Comparison of ENCODE assay signal across 8 cellular contexts in the genomic region with DNA sequence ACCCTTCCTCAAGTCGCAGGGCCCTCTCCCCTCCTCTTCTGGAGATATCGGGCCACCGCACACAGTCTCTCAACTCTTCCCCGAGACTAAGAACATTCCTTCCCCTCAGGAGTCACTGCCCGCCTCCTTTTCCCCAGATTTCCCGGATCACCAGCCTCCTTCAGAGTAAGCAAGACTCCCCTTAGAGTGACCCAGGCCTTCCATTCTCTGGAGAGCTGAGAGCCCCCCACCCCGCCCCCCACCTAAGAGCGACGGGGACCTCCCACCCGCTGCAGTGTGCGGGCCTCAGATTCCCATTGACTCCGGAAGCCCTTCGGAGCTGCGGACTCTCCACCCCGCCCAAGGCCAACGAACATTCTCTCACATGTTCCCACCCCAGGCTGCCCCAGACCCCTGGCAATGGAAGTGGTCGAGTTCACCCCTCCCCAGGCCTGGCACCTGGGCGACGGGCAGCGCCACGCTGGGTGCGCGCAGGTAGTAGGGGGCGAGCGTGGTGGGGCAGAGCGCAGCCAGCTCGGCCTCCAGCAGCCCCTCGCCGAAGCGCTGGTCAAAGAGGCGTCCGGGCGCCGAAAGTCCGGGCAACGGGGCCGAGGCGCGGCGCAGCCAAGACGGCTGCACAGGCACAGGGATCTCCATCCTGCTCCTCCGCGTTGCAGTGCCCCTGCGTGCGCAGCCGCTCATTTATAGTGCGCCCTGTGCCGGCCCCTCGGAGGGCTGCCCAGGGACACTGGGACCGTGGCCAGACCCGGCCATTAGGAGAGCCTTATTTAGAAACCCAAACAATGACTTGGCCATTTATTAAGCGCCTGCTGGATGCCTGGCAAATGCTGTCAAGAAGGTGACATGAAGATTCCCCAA. TPM values are rescaled to one million over a fixed set of nuclear protein-coding genes. Genes with fewer than 3 reads are reported as not detected.
DNase-seq lines count a peak whose midpoint lies in the region; ATAC-seq, FAIRE-seq and TF ChIP-seq lines count a peak whose summit lies in the region.

A gene with protein sequence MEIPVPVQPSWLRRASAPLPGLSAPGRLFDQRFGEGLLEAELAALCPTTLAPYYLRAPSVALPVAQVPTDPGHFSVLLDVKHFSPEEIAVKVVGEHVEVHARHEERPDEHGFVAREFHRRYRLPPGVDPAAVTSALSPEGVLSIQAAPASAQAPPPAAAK (minus strand): TSS at position 657 of the 858 bp plus-strand sequence. CDS start 21 bp downstream, at position 636.

- no peaks in the 10 kb centered on the region for H3K9me3 Mint-ChIP-seq in activated CD4-positive, alpha-beta T cell treated with anti-CD3 and anti-CD28 coated beads for 36 hours (ENCODE audit: low read depth)
- H3K9me3 Mint-ChIP-seq in astrocyte (ENCODE audit: unreplicated experiment), result no peaks in the 10 kb centered on the region
- H3K9me3 Mint-ChIP-seq in stimulated activated memory B cell treated with anti-CD40 and anti-IgM and Interleukin-4, amounts not matched to agents 10 μg/mL and 1 μg/mL and 100 μg/mL, for 72 hours, result no peaks in the 10 kb centered on the region

- peaks cover 29% of the 10 kb centered on the region for H3K4me1 Mint-ChIP-seq in activated CD4-positive, alpha-beta T cell treated with anti-CD3 and anti-CD28 coated beads for 36 hours
- H3K4me1 Mint-ChIP-seq in astrocyte (ENCODE audit: low read depth, unreplicated experiment), result peaks cover 16% of the 10 kb centered on the region
- H3K4me1 Mint-ChIP-seq in stimulated activated memory B cell treated with anti-CD40 and anti-IgM and Interleukin-4, amounts not matched to agents 10 μg/mL and 1 μg/mL and 100 μg/mL, for 72 hours, result peaks cover 45% of the 10 kb centered on the region

- H3K79me2 ChIP-seq in astrocyte (ENCODE audit: insufficient read depth, low read length), result peaks cover 37% of the 10 kb centered on the region

- peaks cover 35% of the 10 kb centered on the region for H3K4me1 ChIP-seq in astrocyte (ENCODE audit: insufficient read depth, low read length)

- H3K4me3 ChIP-seq in astrocyte (ENCODE audit: insufficient read depth, low read depth, low read length), result peak within 1 kb of the TSS; percentile 100

- peak within 1 kb of the TSS; percentile 96 for H3K4me2 ChIP-seq in astrocyte (ENCODE audit: low read length)

- intact Hi-C loops in activated CD4-positive, alpha-beta T cell treated with anti-CD3 and anti-CD28 coated beads for 36 hours (cut with DNase I, micrococcal nuclease), result loop anchor here in 1 of 2 experiments (1.0 kb wide), 1 partner anchor 14 kb away; the partner anchor contains the start of gene IGFLR1

- peaks cover 5% of the 10 kb centered on the region for H3K36me3 ChIP-seq in astrocyte (ENCODE audit: insufficient read depth, low read length)

- H4K20me1 ChIP-seq in astrocyte (ENCODE audit: insufficient read depth, low read length), result peaks cover 16% of the 10 kb centered on the region

- CTCF ChIA-PET in activated CD4-positive, alpha-beta T cell treated with anti-CD3 and anti-CD28 coated beads for 36 hours (lab: Charles Lee), result interaction anchor here (0.6 to 1.6 kb wide), 3 partner anchors 8 to 16 kb away, joined by 3 to 5 read pairs (median 3); partner anchors contain the start of genes IGFLR1 and LIN37

- no peak for FAIRE-seq in astrocyte (lab: Jason Lieb, UNC)

- peak within 1 kb of the TSS; percentile 91 for H3K27ac Mint-ChIP-seq in activated CD4-positive, alpha-beta T cell treated with anti-CD3 and anti-CD28 coated beads for 36 hours
- H3K27ac Mint-ChIP-seq in astrocyte (ENCODE audit: unreplicated experiment), result peak within 1 kb of the TSS; percentile 97
- peak within 1 kb of the TSS; percentile 87 for H3K27ac Mint-ChIP-seq in stimulated activated memory B cell treated with anti-CD40 and anti-IgM and Interleukin-4, amounts not matched to agents 10 μg/mL and 1 μg/mL and 100 μg/mL, for 72 hours

- H3K27me3 ChIP-seq in astrocyte (ENCODE audit: insufficient read depth, low read length), result no peaks in the 10 kb centered on the region

- peak within 1 kb of the TSS; percentile 99 for H3K27ac ChIP-seq in astrocyte (ENCODE audit: low read depth, low read length)

- no peak for DNase-seq in activated CD4-positive, alpha-beta T cell treated with anti-CD3 and anti-CD28 coated beads for 36 hours
- DNase-seq in activated CD4-positive, alpha-beta T cell treated with anti-CD3 and anti-CD28 coated beads for 1 hour, result no peak
- DNase-seq in astrocyte (ENCODE audit: low read depth), result peak; percentile 29
- peak; percentile 55 for DNase-seq in iris pigment epithelial cell (ENCODE audit: low read depth)
- DNase-seq in GM13977 (ENCODE audit: low spot score), result no peak

- H3K9me3 ChIP-seq in astrocyte (ENCODE audit: insufficient read depth, low read depth, low read length), result no peaks in the 10 kb centered on the region

- peak within 1 kb of the TSS; percentile 85 for H3K4me3 Mint-ChIP-seq in activated CD4-positive, alpha-beta T cell treated with anti-CD3 and anti-CD28 coated beads for 36 hours
- peak within 1 kb of the TSS; percentile 95 for H3K4me3 Mint-ChIP-seq in astrocyte (ENCODE audit: unreplicated experiment)
- H3K4me3 Mint-ChIP-seq in stimulated activated memory B cell treated with anti-CD40 and anti-IgM and Interleukin-4, amounts not matched to agents 10 μg/mL and 1 μg/mL and 100 μg/mL, for 72 hours, result peak within 1 kb of the TSS; percentile 86

- POLR2A ChIA-PET in activated CD4-positive, alpha-beta T cell treated with anti-CD3 and anti-CD28 coated beads for 36 hours (lab: Charles Lee), result interaction anchor here (1.0 to 1.3 kb wide), 2 partner anchors 8 to 43 kb away, joined by 3 to 5 read pairs; partner anchors contain the start of gene LIN37

- no peak for TF ChIP-seq CTCF in astrocyte (IDR thresholded peaks at IDR 0.05; ENCODE audit: insufficient read depth, low read depth, low read length)
- TF ChIP-seq CTCF in GM13977 (IDR thresholded peaks at IDR 0.05; ENCODE audit: extremely low read depth, insufficient read depth, missing control alignments), result no peak

- H2AFZ ChIP-seq in astrocyte (ENCODE audit: low read depth, low read length), result peak within 1 kb of the TSS; percentile 47

- in situ Hi-C loops in GM13977 (cut with MboI; ENCODE audit: low pct_unique_long_range_greater_than_20kb, low sequenced_read_pairs, unreplicated experiment), result no loop called here

- no peak for ATAC-seq in activated CD4-positive, alpha-beta T cell treated with anti-CD3 and anti-CD28 coated beads for 36 hours
- no peak for ATAC-seq in stimulated activated memory B cell treated with anti-CD40 and anti-IgM and Interleukin-4, amounts not matched to agents 10 μg/mL and 1 μg/mL and 100 μg/mL, for 72 hours
- ATAC-seq in GM18873 (IDR thresholded peaks at IDR 0.05; ENCODE audit: low FRiP score, unreplicated experiment) (no peak), GM19395 (IDR thresholded peaks at IDR 0.05; ENCODE audit: unreplicated experiment) (no peak)

- peak within 1 kb of the TSS; percentile 99 for H3K9ac ChIP-seq in astrocyte (ENCODE audit: low read length)

- peaks cover 24% of the 10 kb centered on the region for H3K36me3 Mint-ChIP-seq in activated CD4-positive, alpha-beta T cell treated with anti-CD3 and anti-CD28 coated beads for 36 hours (ENCODE audit: low read depth)
- H3K36me3 Mint-ChIP-seq in astrocyte (ENCODE audit: low read depth, unreplicated experiment), result peaks cover 20% of the 10 kb centered on the region
- H3K36me3 Mint-ChIP-seq in stimulated activated memory B cell treated with anti-CD40 and anti-IgM and Interleukin-4, amounts not matched to agents 10 μg/mL and 1 μg/mL and 100 μg/mL, for 72 hours, result peaks cover 43% of the 10 kb centered on the region

- H3K27me3 Mint-ChIP-seq in activated CD4-positive, alpha-beta T cell treated with anti-CD3 and anti-CD28 coated beads for 36 hours, result peaks cover 4% of the 10 kb centered on the region
- H3K27me3 Mint-ChIP-seq in astrocyte (ENCODE audit: low read depth, unreplicated experiment), result peaks cover 2% of the 10 kb centered on the region
- H3K27me3 Mint-ChIP-seq in stimulated activated memory B cell treated with anti-CD40 and anti-IgM and Interleukin-4, amounts not matched to agents 10 μg/mL and 1 μg/mL and 100 μg/mL, for 72 hours, result peaks cover 31% of the 10 kb centered on the region

RNA-seq across cellular contexts. Expression of the gene that starts here (rescaled TPM):
- under 1 TPM; 0.53 to 0.93 TPM for total RNA-seq in activated CD4-positive, alpha-beta T cell treated with anti-CD3 and anti-CD28 coated beads for 36 hours
- 1.2 and 1.9 TPM in 2 replicates for total RNA-seq in astrocyte

Comparison
In these comparisons a context has a peak if more than half of its experiments do, and no peak if none do; other contexts are left out.
1. DNase-seq: peak in astrocyte (single experiment) and iris pigment epithelial cell (single experiment); none in activated CD4-positive, alpha-beta T cell treated with anti-CD3 and anti-CD28 coated beads for 36 hours (single experiment), activated CD4-positive, alpha-beta T cell treated with anti-CD3 and anti-CD28 coated beads for 1 hour (single experiment) and GM13977 (single experiment).
2. Peak in every context shown above with its lines, with median percentiles within 50 percentile points of each other: H3K27ac Mint-ChIP-seq and H3K4me3 Mint-ChIP-seq.